Comparison of ENCODE assay signal across 8 cellular contexts in the genomic region with DNA sequence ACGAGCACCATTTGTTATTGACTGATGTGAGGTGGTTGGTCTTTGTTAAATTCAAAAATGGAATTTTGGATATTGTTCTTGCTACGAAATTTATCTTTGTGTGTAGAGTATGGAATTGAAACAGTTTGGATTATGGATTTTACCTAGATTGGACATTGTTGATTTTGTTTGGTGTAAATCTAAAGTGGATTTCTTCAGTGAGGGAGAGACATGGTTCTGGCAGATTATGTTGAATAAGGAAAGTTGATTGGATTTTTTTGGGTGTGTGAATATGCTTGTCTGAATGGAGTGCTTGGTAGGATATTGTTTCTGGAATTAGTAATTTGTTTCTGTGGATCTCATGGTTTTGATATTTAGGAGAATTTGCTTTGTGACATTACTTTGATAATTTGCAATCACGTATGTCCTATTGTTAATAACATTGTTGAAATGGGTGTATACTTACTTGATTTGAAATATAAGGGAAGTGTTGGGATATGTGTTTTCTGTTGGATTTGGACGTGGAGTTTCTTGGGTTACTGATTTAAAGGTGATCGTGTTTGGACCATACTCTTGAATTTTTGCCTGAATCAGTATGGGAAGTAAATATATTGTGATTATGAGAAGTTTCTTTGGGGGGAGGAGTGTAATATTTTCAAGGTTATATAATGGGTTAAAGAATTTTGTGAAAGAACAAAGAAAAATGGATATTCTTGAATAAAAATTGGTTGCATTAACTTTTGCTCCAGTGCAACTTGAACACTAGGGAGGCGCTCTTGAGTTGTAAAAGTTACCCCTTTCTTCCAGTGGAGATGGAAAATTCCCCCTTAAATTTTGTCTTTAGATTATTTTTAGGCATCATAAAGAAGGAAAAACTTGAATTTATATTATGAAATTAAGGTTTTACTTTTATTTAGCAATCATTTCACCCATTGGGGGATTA. TPM values are rescaled to one million over a fixed set of nuclear protein-coding genes. Genes with fewer than 3 reads are reported as not detected.
DNase-seq lines count a peak whose midpoint lies in the region; ATAC-seq and TF ChIP-seq lines count a peak whose summit lies in the region.

No MANE protein-coding gene starts in this region.

- H4K20me1 ChIP-seq in smooth muscle cell (ENCODE audit: low read depth), result peaks cover 8% of the 10 kb centered on the region

- TF ChIP-seq CTCF in smooth muscle cell (IDR thresholded peaks at IDR 0.05; ENCODE audit: borderline replicate concordance, insufficient read depth, poor library complexity, severe bottlenecking), result peak; percentile 50
- TF ChIP-seq CTCF in GM10248 (IDR thresholded peaks at IDR 0.05; ENCODE audit: control extremely low read depth, extremely low read depth, low read depth, missing control alignments), result no peak

- H3K27ac Mint-ChIP-seq in activated CD4-positive, alpha-beta T cell treated with anti-CD3 and anti-CD28 coated beads, Interleukin-2, amount 10 ng/mL, durations not matched to agents 24 days and 14 days, result peak overlapping the region; percentile 75

- peaks cover 47% of the 10 kb centered on the region for H3F3A ChIP-seq in smooth muscle cell (ENCODE audit: low read depth)

- no peaks in the 10 kb centered on the region for H3K27me3 Mint-ChIP-seq in activated CD4-positive, alpha-beta T cell treated with anti-CD3 and anti-CD28 coated beads, Interleukin-2, amount 10 ng/mL, durations not matched to agents 24 days and 14 days

- intact Hi-C loops in activated CD4-positive, alpha-beta T cell treated with anti-CD3 and anti-CD28 coated beads, Interleukin-2, amount 10 ng/mL, durations not matched to agents 24 days and 14 days (cut with micrococcal nuclease), result no loop called here
- intact Hi-C loops in sciatic nerve (cut with DNase I), result no loop called here

- CTCF ChIA-PET in GM10248 (lab: Yijun Ruan, JAX), result interaction anchor here (1.2 to 4.0 kb wide), 10 partner anchors 10 to 91 kb away, joined by 3 to 19 read pairs (median 5); no protein-coding TSS in a partner anchor

- H3K27ac ChIP-seq in SJSA1 (peak overlapping the region; percentile 99), epithelial cell of prostate (peak overlapping the region; percentile 98), smooth muscle cell (ENCODE audit: low read depth) (peak overlapping the region; percentile 100)

- no peak overlapping the region for H2AFZ ChIP-seq in smooth muscle cell (ENCODE audit: low read depth)

- H3K4me3 Mint-ChIP-seq in activated CD4-positive, alpha-beta T cell treated with anti-CD3 and anti-CD28 coated beads, Interleukin-2, amount 10 ng/mL, durations not matched to agents 24 days and 14 days, result peak overlapping the region; percentile 47

- H3K27me3 ChIP-seq in SJSA1 (replicated peaks) (no peaks in the 10 kb centered on the region), smooth muscle cell (ENCODE audit: low read depth) (no peaks in the 10 kb centered on the region)

- H3K9me3 Mint-ChIP-seq in activated CD4-positive, alpha-beta T cell treated with anti-CD3 and anti-CD28 coated beads, Interleukin-2, amount 10 ng/mL, durations not matched to agents 24 days and 14 days, result peaks cover 12% of the 10 kb centered on the region

- ATAC-seq in HG03442 (IDR thresholded peaks at IDR 0.05; ENCODE audit: unreplicated experiment) (no peak), sciatic nerve (no peak)

- WGBS in smooth muscle cell (ENCODE audit: low lambda C conversion rate), result 89% methylated on average over 6 of the region's 6 CpGs

- H3K4me1 ChIP-seq in SJSA1 (replicated peaks), result peaks cover 13% of the 10 kb centered on the region
- peaks cover 11% of the 10 kb centered on the region for H3K4me1 ChIP-seq in smooth muscle cell (ENCODE audit: low read depth)

- POLR2A ChIA-PET in GM10248 (lab: Yijun Ruan, JAX), result interaction anchor here (0.6 to 2.0 kb wide), 10 partner anchors 8 to 98 kb away, joined by 3 to 38 read pairs (median 10); no protein-coding TSS in a partner anchor

- H3K36me3 Mint-ChIP-seq in activated CD4-positive, alpha-beta T cell treated with anti-CD3 and anti-CD28 coated beads, Interleukin-2, amount 10 ng/mL, durations not matched to agents 24 days and 14 days (ENCODE audit: low read depth), result peaks cover 71% of the 10 kb centered on the region

- no peaks in the 10 kb centered on the region for H3K9me3 ChIP-seq in SJSA1 (replicated peaks)
- no peaks in the 10 kb centered on the region for H3K9me3 ChIP-seq in smooth muscle cell (replicated peaks; ENCODE audit: low read depth)

- no peak overlapping the region for H3K9ac ChIP-seq in smooth muscle cell (ENCODE audit: low read depth)

- H3K4me3 ChIP-seq in SJSA1, result no peak overlapping the region
- H3K4me3 ChIP-seq in smooth muscle cell, result peak overlapping the region; percentile 93

- peak overlapping the region; percentile 98 for H3K4me2 ChIP-seq in smooth muscle cell

- peaks cover 45% of the 10 kb centered on the region for H3K4me1 Mint-ChIP-seq in activated CD4-positive, alpha-beta T cell treated with anti-CD3 and anti-CD28 coated beads, Interleukin-2, amount 10 ng/mL, durations not matched to agents 24 days and 14 days

- peak; percentile 70 for DNase-seq in activated CD4-positive, alpha-beta T cell treated with anti-CD3 and anti-CD28 coated beads, Interleukin-2, amount 10 ng/mL, durations not matched to agents 24 days and 14 days
- DNase-seq in activated CD4-positive, alpha-beta T cell treated with anti-CD3 and anti-CD28 coated beads, Interleukin-2, amount 50 U/mL, for 1 hour, result no peak
- DNase-seq in SJSA1 (ENCODE audit: low read depth in 1 of 2, low spot score in 2 of 2) (no peak), epithelial cell of prostate (ENCODE audit: low read depth, low spot score) (no peak), smooth muscle cell (lab: John Stamatoyannopoulos, UW; ENCODE audit: unreplicated experiment) (no peak), GM10248 (ENCODE audit: extremely low spot score) (no peak), sciatic nerve (ENCODE audit: low spot score) (no peak)

- peaks cover 97% of the 10 kb centered on the region for H3K79me2 ChIP-seq in smooth muscle cell (ENCODE audit: low read depth)

- peaks cover 83% of the 10 kb centered on the region for H3K36me3 ChIP-seq in SJSA1
- H3K36me3 ChIP-seq in smooth muscle cell (ENCODE audit: low read depth), result no peaks in the 10 kb centered on the region

RNA-seq across cellular contexts. Expression of a gene that starts 0.9 kb away (rescaled TPM):
- 105 and 111 TPM in 2 replicates for total RNA-seq in activated CD4-positive, alpha-beta T cell treated with anti-CD3 and anti-CD28 coated beads, Interleukin-2, amount 10 ng/mL, durations not matched to agents 24 days and 14 days
- 37.6 and 43.7 TPM in 2 replicates for total RNA-seq in SJSA1 (2014; rRNA removed; shearing (Covaris generic))
- total RNA-seq in smooth muscle cell (99.2 and 132 TPM in 2 replicates), sciatic nerve (167 TPM)
- polyA plus RNA-seq in smooth muscle cell, result 64.4 and 81.6 TPM in 2 replicates
